Comparison of ENCODE assay signal across 1 cellular context in the genomic region with DNA sequence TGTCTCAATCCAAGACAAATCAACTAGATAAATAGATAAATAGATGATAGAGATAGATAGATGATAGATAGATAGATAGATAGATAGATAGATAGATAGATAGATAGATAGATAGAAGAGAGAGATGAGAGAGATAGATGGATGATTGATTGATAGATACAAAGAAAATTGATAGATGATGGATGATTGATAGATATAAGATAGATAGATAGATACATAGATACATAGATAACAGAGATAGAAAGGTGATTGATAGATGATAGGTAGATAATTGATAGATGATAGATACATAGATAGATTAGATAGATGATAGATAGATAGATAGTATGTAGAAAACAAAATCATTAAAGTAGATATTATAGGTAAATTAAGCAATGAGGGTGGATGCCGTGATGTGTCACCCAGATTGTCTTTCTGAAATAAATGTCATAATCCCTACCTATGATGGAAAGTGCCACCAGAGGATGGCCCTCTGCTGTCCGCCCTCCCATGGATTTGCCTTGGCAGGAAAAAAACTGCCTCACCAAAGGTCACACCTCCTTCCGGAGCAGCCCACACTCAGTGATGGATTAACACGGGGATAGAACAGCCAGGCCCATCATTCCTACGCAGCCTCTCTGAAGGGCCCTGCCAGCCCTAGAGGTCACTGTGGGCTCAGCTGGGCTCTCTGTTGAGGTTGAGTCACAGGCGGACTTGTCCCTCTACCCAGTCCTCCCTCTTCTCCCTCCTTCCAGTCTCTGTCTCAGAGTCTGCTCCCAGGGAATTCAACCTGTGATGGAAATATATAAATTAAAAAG.
TF ChIP-seq lines count a peak whose summit lies in the region.

No MANE protein-coding gene starts in this region.

TF ChIP-seq in K562, 482 proteins besides CTCF, POLR2A, EP300 and RAD21 (continued from another document and continues in another):
- TF ChIP-seq, protein P1, sequence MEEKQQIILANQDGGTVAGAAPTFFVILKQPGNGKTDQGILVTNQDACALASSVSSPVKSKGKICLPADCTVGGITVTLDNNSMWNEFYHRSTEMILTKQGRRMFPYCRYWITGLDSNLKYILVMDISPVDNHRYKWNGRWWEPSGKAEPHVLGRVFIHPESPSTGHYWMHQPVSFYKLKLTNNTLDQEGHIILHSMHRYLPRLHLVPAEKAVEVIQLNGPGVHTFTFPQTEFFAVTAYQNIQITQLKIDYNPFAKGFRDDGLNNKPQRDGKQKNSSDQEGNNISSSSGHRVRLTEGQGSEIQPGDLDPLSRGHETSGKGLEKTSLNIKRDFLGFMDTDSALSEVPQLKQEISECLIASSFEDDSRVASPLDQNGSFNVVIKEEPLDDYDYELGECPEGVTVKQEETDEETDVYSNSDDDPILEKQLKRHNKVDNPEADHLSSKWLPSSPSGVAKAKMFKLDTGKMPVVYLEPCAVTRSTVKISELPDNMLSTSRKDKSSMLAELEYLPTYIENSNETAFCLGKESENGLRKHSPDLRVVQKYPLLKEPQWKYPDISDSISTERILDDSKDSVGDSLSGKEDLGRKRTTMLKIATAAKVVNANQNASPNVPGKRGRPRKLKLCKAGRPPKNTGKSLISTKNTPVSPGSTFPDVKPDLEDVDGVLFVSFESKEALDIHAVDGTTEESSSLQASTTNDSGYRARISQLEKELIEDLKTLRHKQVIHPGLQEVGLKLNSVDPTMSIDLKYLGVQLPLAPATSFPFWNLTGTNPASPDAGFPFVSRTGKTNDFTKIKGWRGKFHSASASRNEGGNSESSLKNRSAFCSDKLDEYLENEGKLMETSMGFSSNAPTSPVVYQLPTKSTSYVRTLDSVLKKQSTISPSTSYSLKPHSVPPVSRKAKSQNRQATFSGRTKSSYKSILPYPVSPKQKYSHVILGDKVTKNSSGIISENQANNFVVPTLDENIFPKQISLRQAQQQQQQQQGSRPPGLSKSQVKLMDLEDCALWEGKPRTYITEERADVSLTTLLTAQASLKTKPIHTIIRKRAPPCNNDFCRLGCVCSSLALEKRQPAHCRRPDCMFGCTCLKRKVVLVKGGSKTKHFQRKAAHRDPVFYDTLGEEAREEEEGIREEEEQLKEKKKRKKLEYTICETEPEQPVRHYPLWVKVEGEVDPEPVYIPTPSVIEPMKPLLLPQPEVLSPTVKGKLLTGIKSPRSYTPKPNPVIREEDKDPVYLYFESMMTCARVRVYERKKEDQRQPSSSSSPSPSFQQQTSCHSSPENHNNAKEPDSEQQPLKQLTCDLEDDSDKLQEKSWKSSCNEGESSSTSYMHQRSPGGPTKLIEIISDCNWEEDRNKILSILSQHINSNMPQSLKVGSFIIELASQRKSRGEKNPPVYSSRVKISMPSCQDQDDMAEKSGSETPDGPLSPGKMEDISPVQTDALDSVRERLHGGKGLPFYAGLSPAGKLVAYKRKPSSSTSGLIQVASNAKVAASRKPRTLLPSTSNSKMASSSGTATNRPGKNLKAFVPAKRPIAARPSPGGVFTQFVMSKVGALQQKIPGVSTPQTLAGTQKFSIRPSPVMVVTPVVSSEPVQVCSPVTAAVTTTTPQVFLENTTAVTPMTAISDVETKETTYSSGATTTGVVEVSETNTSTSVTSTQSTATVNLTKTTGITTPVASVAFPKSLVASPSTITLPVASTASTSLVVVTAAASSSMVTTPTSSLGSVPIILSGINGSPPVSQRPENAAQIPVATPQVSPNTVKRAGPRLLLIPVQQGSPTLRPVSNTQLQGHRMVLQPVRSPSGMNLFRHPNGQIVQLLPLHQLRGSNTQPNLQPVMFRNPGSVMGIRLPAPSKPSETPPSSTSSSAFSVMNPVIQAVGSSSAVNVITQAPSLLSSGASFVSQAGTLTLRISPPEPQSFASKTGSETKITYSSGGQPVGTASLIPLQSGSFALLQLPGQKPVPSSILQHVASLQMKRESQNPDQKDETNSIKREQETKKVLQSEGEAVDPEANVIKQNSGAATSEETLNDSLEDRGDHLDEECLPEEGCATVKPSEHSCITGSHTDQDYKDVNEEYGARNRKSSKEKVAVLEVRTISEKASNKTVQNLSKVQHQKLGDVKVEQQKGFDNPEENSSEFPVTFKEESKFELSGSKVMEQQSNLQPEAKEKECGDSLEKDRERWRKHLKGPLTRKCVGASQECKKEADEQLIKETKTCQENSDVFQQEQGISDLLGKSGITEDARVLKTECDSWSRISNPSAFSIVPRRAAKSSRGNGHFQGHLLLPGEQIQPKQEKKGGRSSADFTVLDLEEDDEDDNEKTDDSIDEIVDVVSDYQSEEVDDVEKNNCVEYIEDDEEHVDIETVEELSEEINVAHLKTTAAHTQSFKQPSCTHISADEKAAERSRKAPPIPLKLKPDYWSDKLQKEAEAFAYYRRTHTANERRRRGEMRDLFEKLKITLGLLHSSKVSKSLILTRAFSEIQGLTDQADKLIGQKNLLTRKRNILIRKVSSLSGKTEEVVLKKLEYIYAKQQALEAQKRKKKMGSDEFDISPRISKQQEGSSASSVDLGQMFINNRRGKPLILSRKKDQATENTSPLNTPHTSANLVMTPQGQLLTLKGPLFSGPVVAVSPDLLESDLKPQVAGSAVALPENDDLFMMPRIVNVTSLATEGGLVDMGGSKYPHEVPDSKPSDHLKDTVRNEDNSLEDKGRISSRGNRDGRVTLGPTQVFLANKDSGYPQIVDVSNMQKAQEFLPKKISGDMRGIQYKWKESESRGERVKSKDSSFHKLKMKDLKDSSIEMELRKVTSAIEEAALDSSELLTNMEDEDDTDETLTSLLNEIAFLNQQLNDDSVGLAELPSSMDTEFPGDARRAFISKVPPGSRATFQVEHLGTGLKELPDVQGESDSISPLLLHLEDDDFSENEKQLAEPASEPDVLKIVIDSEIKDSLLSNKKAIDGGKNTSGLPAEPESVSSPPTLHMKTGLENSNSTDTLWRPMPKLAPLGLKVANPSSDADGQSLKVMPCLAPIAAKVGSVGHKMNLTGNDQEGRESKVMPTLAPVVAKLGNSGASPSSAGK (IDR thresholded peaks at IDR 0.05): peak; percentile 39; the same call in 1 of the 2 replicates
- TF ChIP-seq, protein P2, sequence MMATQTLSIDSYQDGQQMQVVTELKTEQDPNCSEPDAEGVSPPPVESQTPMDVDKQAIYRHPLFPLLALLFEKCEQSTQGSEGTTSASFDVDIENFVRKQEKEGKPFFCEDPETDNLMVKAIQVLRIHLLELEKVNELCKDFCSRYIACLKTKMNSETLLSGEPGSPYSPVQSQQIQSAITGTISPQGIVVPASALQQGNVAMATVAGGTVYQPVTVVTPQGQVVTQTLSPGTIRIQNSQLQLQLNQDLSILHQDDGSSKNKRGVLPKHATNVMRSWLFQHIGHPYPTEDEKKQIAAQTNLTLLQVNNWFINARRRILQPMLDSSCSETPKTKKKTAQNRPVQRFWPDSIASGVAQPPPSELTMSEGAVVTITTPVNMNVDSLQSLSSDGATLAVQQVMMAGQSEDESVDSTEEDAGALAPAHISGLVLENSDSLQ (IDR thresholded peaks at IDR 0.05): peak; percentile 29
- TF ChIP-seq, protein P3, sequence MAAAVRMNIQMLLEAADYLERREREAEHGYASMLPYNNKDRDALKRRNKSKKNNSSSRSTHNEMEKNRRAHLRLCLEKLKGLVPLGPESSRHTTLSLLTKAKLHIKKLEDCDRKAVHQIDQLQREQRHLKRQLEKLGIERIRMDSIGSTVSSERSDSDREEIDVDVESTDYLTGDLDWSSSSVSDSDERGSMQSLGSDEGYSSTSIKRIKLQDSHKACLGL (CRISPR knock-in tag; IDR thresholded peaks at IDR 0.05; ENCODE audit: borderline replicate concordance, poor library complexity, severe bottlenecking): no peak
- TF ChIP-seq, protein P4, sequence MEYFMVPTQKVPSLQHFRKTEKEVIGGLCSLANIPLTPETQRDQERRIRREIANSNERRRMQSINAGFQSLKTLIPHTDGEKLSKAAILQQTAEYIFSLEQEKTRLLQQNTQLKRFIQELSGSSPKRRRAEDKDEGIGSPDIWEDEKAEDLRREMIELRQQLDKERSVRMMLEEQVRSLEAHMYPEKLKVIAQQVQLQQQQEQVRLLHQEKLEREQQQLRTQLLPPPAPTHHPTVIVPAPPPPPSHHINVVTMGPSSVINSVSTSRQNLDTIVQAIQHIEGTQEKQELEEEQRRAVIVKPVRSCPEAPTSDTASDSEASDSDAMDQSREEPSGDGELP (CRISPR knock-in tag; IDR thresholded peaks at IDR 0.05; ENCODE audit: borderline replicate concordance): peak; percentile 72; the same call in 1 of the 2 replicates
- no peak for TF ChIP-seq NFATC3 (IDR thresholded peaks at IDR 0.05)
- TF ChIP-seq BRCA1 (IDR thresholded peaks at IDR 0.05): no peak
- no peak for TF ChIP-seq BRCA1 (CRISPR knock-in tag; IDR thresholded peaks at IDR 0.05)
- no peak for TF ChIP-seq NCOA1 (IDR thresholded peaks at IDR 0.05; ENCODE audit: low read depth)
- TF ChIP-seq, protein P5, sequence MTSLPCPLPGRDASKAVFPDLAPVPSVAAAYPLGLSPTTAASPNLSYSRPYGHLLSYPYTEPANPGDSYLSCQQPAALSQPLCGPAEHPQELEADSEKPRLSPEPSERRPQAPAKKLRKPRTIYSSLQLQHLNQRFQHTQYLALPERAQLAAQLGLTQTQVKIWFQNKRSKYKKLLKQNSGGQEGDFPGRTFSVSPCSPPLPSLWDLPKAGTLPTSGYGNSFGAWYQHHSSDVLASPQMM (CRISPR knock-in tag; IDR thresholded peaks at IDR 0.05): no peak
- TF ChIP-seq RBBP5 (IDR thresholded peaks at IDR 0.05; ENCODE audit: borderline replicate concordance, insufficient read depth, low read length, poor library complexity, severe bottlenecking): no peak
- TF ChIP-seq FOSL1 (tag; conservative IDR thresholded peaks at IDR 0.05): peak; percentile 69; the same call in 1 of the 2 replicates
- TF ChIP-seq JUN (IDR thresholded peaks at IDR 0.05; ENCODE audit: borderline replicate concordance, low read depth, low read length): no peak
- TF ChIP-seq JUN (CRISPR knock-in tag; IDR thresholded peaks at IDR 0.05; ENCODE audit: borderline replicate concordance): no peak
- TF ChIP-seq FOXA3 (CRISPR knock-in tag; conservative IDR thresholded peaks at IDR 0.05 in 1 of 2, IDR thresholded peaks at IDR 0.05 in 1 of 2): no peak
- no peak for TF ChIP-seq KDM2B (CRISPR knock-in tag; IDR thresholded peaks at IDR 0.05)
- TF ChIP-seq CC2D1A (IDR thresholded peaks at IDR 0.05): no peak
- TF ChIP-seq MTA1 (IDR thresholded peaks at IDR 0.05; ENCODE audit: borderline replicate concordance): peak; percentile 95
- TF ChIP-seq, protein P6, sequence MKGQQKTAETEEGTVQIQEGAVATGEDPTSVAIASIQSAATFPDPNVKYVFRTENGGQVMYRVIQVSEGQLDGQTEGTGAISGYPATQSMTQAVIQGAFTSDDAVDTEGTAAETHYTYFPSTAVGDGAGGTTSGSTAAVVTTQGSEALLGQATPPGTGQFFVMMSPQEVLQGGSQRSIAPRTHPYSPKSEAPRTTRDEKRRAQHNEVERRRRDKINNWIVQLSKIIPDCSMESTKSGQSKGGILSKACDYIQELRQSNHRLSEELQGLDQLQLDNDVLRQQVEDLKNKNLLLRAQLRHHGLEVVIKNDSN (CRISPR knock-in tag; IDR thresholded peaks at IDR 0.05): 0 out of 2 replicates have a peak, but pooled peaks have one; percentile 11
- TF ChIP-seq ZFP30 (CRISPR knock-in tag; IDR thresholded peaks at IDR 0.05; ENCODE audit: borderline replicate concordance): no peak
- TF ChIP-seq CXXC5 (CRISPR knock-in tag; IDR thresholded peaks at IDR 0.05): peak; percentile 15; the same call in 1 of the 2 replicates
- TF ChIP-seq ELF2 (CRISPR knock-in tag; IDR thresholded peaks at IDR 0.05): no peak
- peak in 1 of 2 experiments; percentile 70; a peak in 2 of 4 replicates for TF ChIP-seq RCOR1 (IDR thresholded peaks at IDR 0.05; ENCODE audit: borderline replicate concordance in 1 of 2, low read depth in 2 of 2, low read length in 2 of 2)
- TF ChIP-seq NRF1 (conservative IDR thresholded peaks at IDR 0.05 in 1 of 2, IDR thresholded peaks at IDR 0.05 in 1 of 2): peak; percentile 71 to 76
- TF ChIP-seq ZNF696 (CRISPR knock-in tag; conservative IDR thresholded peaks at IDR 0.05): no peak
- peak; percentile 73 for TF ChIP-seq ZEB2 (IDR thresholded peaks at IDR 0.05)
- TF ChIP-seq PCBP1 (IDR thresholded peaks at IDR 0.05; ENCODE audit: low read depth, low read length, poor library complexity, severe bottlenecking): no peak
- TF ChIP-seq JUND (IDR thresholded peaks at IDR 0.05; ENCODE audit: borderline replicate concordance, low read depth, low read length): peak; percentile 62
- no peak; the same call in 2 of the 3 replicates for TF ChIP-seq JUND (tag; IDR thresholded peaks at IDR 0.05; ENCODE audit: borderline replicate concordance, low read depth, low read length)
- TF ChIP-seq NFIX (CRISPR knock-in tag; IDR thresholded peaks at IDR 0.05; ENCODE audit: low read depth): no peak
- TF ChIP-seq RFX1 (IDR thresholded peaks at IDR 0.05): 0 out of 2 replicates have a peak, but pooled peaks have one; percentile 7
- TF ChIP-seq, protein P7, sequence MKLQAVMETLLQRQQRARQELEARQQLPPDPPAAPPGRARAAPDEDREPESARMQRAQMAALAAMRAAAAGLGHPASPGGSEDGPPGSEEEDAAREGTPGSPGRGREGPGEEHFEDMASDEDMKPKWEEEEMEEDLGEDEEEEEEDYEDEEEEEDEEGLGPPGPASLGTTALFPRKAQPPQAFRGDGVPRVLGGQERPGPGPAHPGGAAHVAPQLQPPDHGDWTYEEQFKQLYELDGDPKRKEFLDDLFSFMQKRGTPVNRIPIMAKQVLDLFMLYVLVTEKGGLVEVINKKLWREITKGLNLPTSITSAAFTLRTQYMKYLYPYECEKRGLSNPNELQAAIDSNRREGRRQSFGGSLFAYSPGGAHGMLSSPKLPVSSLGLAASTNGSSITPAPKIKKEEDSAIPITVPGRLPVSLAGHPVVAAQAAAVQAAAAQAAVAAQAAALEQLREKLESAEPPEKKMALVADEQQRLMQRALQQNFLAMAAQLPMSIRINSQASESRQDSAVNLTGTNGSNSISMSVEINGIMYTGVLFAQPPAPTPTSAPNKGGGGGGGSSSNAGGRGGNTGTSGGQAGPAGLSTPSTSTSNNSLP (IDR thresholded peaks at IDR 0.05; ENCODE audit: borderline replicate concordance, low read depth, low read length): 0 out of 2 replicates have a peak, but pooled peaks have one; percentile 6
- TF ChIP-seq NCOR1 (IDR thresholded peaks at IDR 0.05): 0 out of 2 replicates have a peak, but pooled peaks have one; percentile 19
- TF ChIP-seq NFE2L1 (tag; IDR thresholded peaks at IDR 0.05; ENCODE audit: borderline replicate concordance, low read depth): no peak
- 0 out of 2 replicates have a peak, but pooled peaks have one; percentile 56 for TF ChIP-seq XRCC3 (IDR thresholded peaks at IDR 0.05)
- TF ChIP-seq HDAC2 (IDR thresholded peaks at IDR 0.05): peak; percentile 87
- TF ChIP-seq, protein P8, sequence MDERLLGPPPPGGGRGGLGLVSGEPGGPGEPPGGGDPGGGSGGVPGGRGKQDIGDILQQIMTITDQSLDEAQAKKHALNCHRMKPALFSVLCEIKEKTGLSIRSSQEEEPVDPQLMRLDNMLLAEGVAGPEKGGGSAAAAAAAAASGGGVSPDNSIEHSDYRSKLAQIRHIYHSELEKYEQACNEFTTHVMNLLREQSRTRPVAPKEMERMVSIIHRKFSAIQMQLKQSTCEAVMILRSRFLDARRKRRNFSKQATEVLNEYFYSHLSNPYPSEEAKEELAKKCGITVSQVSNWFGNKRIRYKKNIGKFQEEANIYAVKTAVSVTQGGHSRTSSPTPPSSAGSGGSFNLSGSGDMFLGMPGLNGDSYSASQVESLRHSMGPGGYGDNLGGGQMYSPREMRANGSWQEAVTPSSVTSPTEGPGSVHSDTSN (CRISPR knock-in tag; IDR thresholded peaks at IDR 0.05; ENCODE audit: low read depth): no peak
- TF ChIP-seq, protein P8 (tag; conservative IDR thresholded peaks at IDR 0.05; ENCODE audit: low read depth): peak; percentile 62
